Comparison of ENCODE assay signal across 17 cellular contexts in genomic region chr3:152657002-152657400, GRCh38.
A peak's percentile ranks its signal among the peaks of the same experiment; 100 is the strongest.
DNase-seq lines count a peak whose midpoint lies in the region; ATAC-seq and TF ChIP-seq lines count a peak whose summit lies in the region.
"Had no signal": no experiment of that assay in that cellular context is flagged by ENCODE, and none has a peak within 500 bp of the region (broad histone marks: within the 10 kb centered on the region; RNA-seq: fewer than 3 reads in every experiment).

No MANE protein-coding gene starts in this region.

- H3K79me1 ChIP-seq in mesendoderm (ENCODE audit: low read length) = no peaks in the 10 kb centered on the region

- H2AK5ac ChIP-seq in mesendoderm (ENCODE audit: low read length) = no peak overlapping the region

- no peaks in the 10 kb centered on the region for H3K36me3 Mint-ChIP-seq in T-helper 2 cell treated with Interferon-gamma antibody and Interleukin-4, amounts not matched to agents 5 μg/mL and 100 μg/mL, for 36 hours (ENCODE audit: low read depth)
- H3K36me3 Mint-ChIP-seq: CD4-positive, alpha-beta memory T cell had no signal

- H3K27ac ChIP-seq in dorsolateral prefrontal cortex (peak overlapping the region in 57 of 59 donors; percentile 0 to 94 (median 61)), mesendoderm (ENCODE audit: low read depth, low read length) (peak overlapping the region; percentile 47), uterus (peak overlapping the region; percentile 50 to 66)

- H3K18ac ChIP-seq in mesendoderm (ENCODE audit: low read length) = no peak overlapping the region

- peaks cover 11% of the 10 kb centered on the region for H3K4me1 Mint-ChIP-seq in T-helper 2 cell treated with Interferon-gamma antibody and Interleukin-4, amounts not matched to agents 5 μg/mL and 100 μg/mL, for 36 hours (ENCODE audit: low read depth)
- H3K4me1 Mint-ChIP-seq: CD4-positive, alpha-beta memory T cell; stimulated activated naive CD8-positive, alpha-beta T cell treated with anti-CD3 and anti-CD28 coated beads, Interleukin-15, amount 100 ng/mL, for 72 hours had no signal

- ATAC-seq in HG02981 (IDR thresholded peaks at IDR 0.05; ENCODE audit: unreplicated experiment) = no peak
- ATAC-seq in HG02852 (IDR thresholded peaks at IDR 0.05; ENCODE audit: unreplicated experiment) = no peak
- ATAC-seq in HG03432 (IDR thresholded peaks at IDR 0.05; ENCODE audit: unreplicated experiment) = no peak
- ATAC-seq: PC-3; stimulated activated naive CD8-positive, alpha-beta T cell treated with anti-CD3 and anti-CD28 coated beads, Interleukin-15, amount 100 ng/mL, for 72 hours had no signal

- H2BK5ac ChIP-seq in mesendoderm (ENCODE audit: low read length) = no peak overlapping the region

- TF ChIP-seq CTCF in dorsolateral prefrontal cortex (IDR thresholded peaks at IDR 0.05 in 54 of 56, conservative IDR thresholded peaks at IDR 0.05 in 2 of 56; ENCODE audit: low read depth in 1 of 56, partially characterized antibody in 56 of 56) = no peak
- TF ChIP-seq CTCF in uterus (IDR thresholded peaks at IDR 0.05) = no peak

- H3K4me1 ChIP-seq in mesendoderm (ENCODE audit: control insufficient read depth, low read depth, low read length) (peaks cover 4% of the 10 kb centered on the region), uterus (no peaks in the 10 kb centered on the region)

- no peaks in the 10 kb centered on the region for H3K79me2 ChIP-seq in mesendoderm (ENCODE audit: control insufficient read depth, insufficient read depth, low read length)

- H3K9ac ChIP-seq in mesendoderm (ENCODE audit: low read length) = no peak overlapping the region

- no peak overlapping the region for H4K5ac ChIP-seq in mesendoderm (ENCODE audit: low read length)

- WGBS in mesendoderm (ENCODE audit: extremely low coverage, insufficient coverage, low lambda C conversion rate) = no CpG with 5 or more reads among the region's 1 CpG

- H3K27me3 ChIP-seq in dorsolateral prefrontal cortex (no peaks in the 10 kb centered on the region), mesendoderm (ENCODE audit: insufficient read depth, low read length, poor library complexity) (no peaks in the 10 kb centered on the region), uterus (no peaks in the 10 kb centered on the region)

- peak overlapping the region; percentile 59 for H3K4me3 Mint-ChIP-seq in T-helper 2 cell treated with Interferon-gamma antibody and Interleukin-4, amounts not matched to agents 5 μg/mL and 100 μg/mL, for 36 hours
- H3K4me3 Mint-ChIP-seq: CD4-positive, alpha-beta memory T cell; stimulated activated naive CD8-positive, alpha-beta T cell treated with anti-CD3 and anti-CD28 coated beads, Interleukin-15, amount 100 ng/mL, for 72 hours had no signal

- no peaks in the 10 kb centered on the region for H3K9me3 ChIP-seq in uterus

- peaks cover 6% of the 10 kb centered on the region for H3K27me3 Mint-ChIP-seq in T-helper 2 cell treated with Interferon-gamma antibody and Interleukin-4, amounts not matched to agents 5 μg/mL and 100 μg/mL, for 36 hours (ENCODE audit: low read depth)
- H3K27me3 Mint-ChIP-seq: progenitor cell of endocrine pancreas; stimulated activated naive CD8-positive, alpha-beta T cell treated with anti-CD3 and anti-CD28 coated beads, Interleukin-15, amount 100 ng/mL, for 72 hours had no signal

- H3K4me2 ChIP-seq in mesendoderm (ENCODE audit: low read length) = no peak overlapping the region

- no peak for DNase-seq in T-helper 2 cell treated with Interferon-gamma antibody and Interleukin-4, amounts not matched to agents 5 μg/mL and 100 μg/mL, for 36 hours (ENCODE audit: low spot score)
- DNase-seq in T-helper 2 cell (no peak), dorsolateral prefrontal cortex (no peak), mesendoderm (peak; percentile 82), uterus (no peak)
- DNase-seq: 8988T; activated gamma-delta T cell treated with Interleukin-2 at 50 U/mL for 16 hours; CD4-positive, alpha-beta memory T cell; effector CD4-positive, alpha-beta T cell; NCI-H1436 treated with DMSO at 0.1 percent for 48 hours; NCI-H446; PC-3; stimulated activated naive CD8-positive, alpha-beta T cell treated with anti-CD3 and anti-CD28 coated beads, Interleukin-15, amount 100 ng/mL, for 72 hours had no signal

- intact Hi-C loops in dorsolateral prefrontal cortex (cut with DNase I) = loop anchor here in 1 of 2 donors (10.0 kb wide), 1 partner anchor 82 kb away; no protein-coding TSS in a partner anchor
- intact Hi-C loops in uterus (cut with DNase I; ENCODE audit: low total_unique reads) = no loop called here

- H3K4me3 ChIP-seq in dorsolateral prefrontal cortex (peak overlapping the region in 43 of 59 donors; percentile 4 to 53 (median 36)), mesendoderm (ENCODE audit: low read length) (no peak overlapping the region), uterus (no peak overlapping the region)

- no peak overlapping the region for H2BK120ac ChIP-seq in mesendoderm (ENCODE audit: low read depth, low read length)

- no peak overlapping the region for H4K8ac ChIP-seq in mesendoderm (ENCODE audit: low read depth, low read length)

- TF ChIP-seq POLR2A in uterus (IDR thresholded peaks at IDR 0.05) = no peak

- peaks cover 14% of the 10 kb centered on the region for H3K9me3 Mint-ChIP-seq in T-helper 2 cell treated with Interferon-gamma antibody and Interleukin-4, amounts not matched to agents 5 μg/mL and 100 μg/mL, for 36 hours

- no peak overlapping the region for H3K56ac ChIP-seq in mesendoderm (ENCODE audit: low read length)

- H3K27ac Mint-ChIP-seq in T-helper 2 cell treated with Interferon-gamma antibody and Interleukin-4, amounts not matched to agents 5 μg/mL and 100 μg/mL, for 36 hours = no peak overlapping the region
- H3K27ac Mint-ChIP-seq: CD4-positive, alpha-beta memory T cell; progenitor cell of endocrine pancreas; stimulated activated naive CD8-positive, alpha-beta T cell treated with anti-CD3 and anti-CD28 coated beads, Interleukin-15, amount 100 ng/mL, for 72 hours had no signal

- H3K4ac ChIP-seq in mesendoderm (ENCODE audit: low read depth, low read length) = peak overlapping the region; percentile 16

- H2BK15ac ChIP-seq in mesendoderm (replicated peaks; ENCODE audit: low read depth) = no peak overlapping the region

- H3K36me3 ChIP-seq in mesendoderm (ENCODE audit: control insufficient read depth, insufficient read depth, low read length) (no peaks in the 10 kb centered on the region), uterus (no peaks in the 10 kb centered on the region)

- H3K23ac ChIP-seq in mesendoderm (ENCODE audit: low read length) = no peak overlapping the region

Comparison
In these comparisons a context has a peak if more than half of its experiments do, and no peak if none do; other contexts are left out.
1. H3K4me3 ChIP-seq: peak in dorsolateral prefrontal cortex (43 of 59); none in mesendoderm (single experiment) and uterus (0 of 2).
2. Peak in every context shown above with its lines, with median percentiles within 50 percentile points of each other: H3K27ac ChIP-seq.